ENCODE assay signal across 12 cellular contexts in the genomic region with DNA sequence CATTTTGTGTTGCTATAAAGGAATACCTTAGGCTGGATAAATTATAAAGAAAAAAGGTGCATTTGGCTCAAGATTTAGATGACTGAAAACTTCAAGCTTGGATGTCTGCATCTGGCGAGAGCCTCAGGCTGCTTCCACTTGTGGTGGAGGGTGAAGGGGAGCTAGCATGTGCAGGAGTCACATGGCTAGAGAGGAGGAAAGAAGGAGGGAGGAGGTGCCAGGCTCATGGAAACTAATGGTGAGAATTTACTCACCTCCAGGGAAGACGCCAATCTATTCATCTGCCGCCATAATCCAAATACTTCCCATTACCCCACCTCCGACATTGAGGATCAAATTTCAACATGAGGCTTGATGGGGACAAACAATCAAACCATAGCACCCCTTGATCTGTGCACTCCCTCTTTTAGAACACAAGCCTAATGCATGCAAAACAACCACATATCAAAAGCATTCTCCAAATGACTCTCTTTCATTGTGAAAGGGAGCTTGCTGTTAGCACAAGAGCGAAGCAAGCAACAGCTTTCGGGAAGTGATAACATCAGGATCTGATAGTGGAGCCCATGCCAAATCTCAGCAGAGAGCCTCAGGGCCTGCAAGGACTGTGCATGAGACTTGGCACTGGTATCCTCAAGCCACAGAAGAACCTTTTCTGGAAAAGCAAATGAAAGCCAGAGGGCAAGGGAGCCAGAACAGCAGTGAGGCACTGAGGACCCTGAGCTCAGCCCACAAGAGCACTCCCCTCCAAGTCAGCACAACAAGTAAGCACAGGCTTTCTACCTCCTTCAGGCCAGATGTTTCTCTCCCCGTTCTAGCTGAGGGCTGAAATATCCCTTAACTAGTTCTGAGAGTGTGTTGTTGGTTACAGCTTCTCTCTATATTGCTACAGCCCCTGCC. TPM values are rescaled to one million over a fixed set of nuclear protein-coding genes. Genes with fewer than 3 reads are reported as not detected.
DNase-seq lines count a peak whose midpoint lies in the region; ATAC-seq, FAIRE-seq and TF ChIP-seq lines count a peak whose summit lies in the region.
"Had no signal": no experiment of that assay in that cellular context is flagged by ENCODE, and none has a peak within 500 bp of the region (broad histone marks: within the 10 kb centered on the region; RNA-seq: fewer than 3 reads in every experiment).

No MANE protein-coding gene starts in this region.

- no peaks in the 10 kb centered on the region for H3K9me3 ChIP-seq in endothelial cell of umbilical vein (replicated peaks; ENCODE audit: control insufficient read depth, insufficient read depth, low read length)
- H3K9me3 ChIP-seq: Caco-2 had no signal

- peak; percentile 18 for DNase-seq in NCI-H1092 treated with DMSO at 0.1 percent for 48 hours (lab: John Stamatoyannopoulos, UW)
- DNase-seq in NCI-H1092 (lab: John Stamatoyannopoulos, UW) = no peak
- peak; percentile 85 for DNase-seq in LNCaP clone FGC (ENCODE audit: low read depth)
- DNase-seq in endothelial cell of umbilical vein (ENCODE audit: low read depth, low spot score) = peak; percentile 46
- no peak for DNase-seq in omental fat pad (ENCODE audit: low spot score)
- DNase-seq in SKM-1 treated with dmso at 0.1 percent for 144 hours (lab: John Stamatoyannopoulos, UW; ENCODE audit: unreplicated experiment) = no peak
- DNase-seq: activated B cell treated with CpG ODN at 0.5 μM for 24 hours, NCI-H1694 treated with DMSO at 0.1 percent for 48 hours had no signal

- no peak overlapping the region for H3K4me2 ChIP-seq in endothelial cell of umbilical vein (ENCODE audit: insufficient read depth, low read length)

- no peak for TF ChIP-seq POLR2A in endothelial cell of umbilical vein (IDR thresholded peaks at IDR 0.05; ENCODE audit: low read depth, low read length)

- intact Hi-C loops in endothelial cell of umbilical vein (cut with micrococcal nuclease) = no loop called here

- ATAC-seq in omental fat pad (ENCODE audit: low FRiP score) (peak; percentile 55), HG02852 (IDR thresholded peaks at IDR 0.05; ENCODE audit: unreplicated experiment) (no peak), GM18867 (IDR thresholded peaks at IDR 0.05; ENCODE audit: unreplicated experiment) (no peak)

- CTCF ChIA-PET in endothelial cell of umbilical vein (lab: Charles Lee) = interaction anchor here (1.0 to 1.1 kb wide), 2 partner anchors 20 to 34 kb away, joined by 3 to 7 read pairs; no protein-coding TSS in a partner anchor

- no peaks in the 10 kb centered on the region for H3K9me1 ChIP-seq in endothelial cell of umbilical vein (replicated peaks; ENCODE audit: control insufficient read depth, extremely low read depth, insufficient read depth, low read length)

- no peaks in the 10 kb centered on the region for H4K20me1 ChIP-seq in endothelial cell of umbilical vein (replicated peaks; ENCODE audit: control insufficient read depth, extremely low read depth, insufficient read depth, low read length)

- no peak for TF ChIP-seq CTCF in LNCaP clone FGC (IDR thresholded peaks at IDR 0.05; ENCODE audit: control insufficient read depth, extremely low read depth, insufficient read depth)
- TF ChIP-seq CTCF in endothelial cell of umbilical vein (IDR thresholded peaks at IDR 0.05; ENCODE audit: extremely low read depth in 1 of 2, insufficient read depth in 1 of 2, low read depth in 1 of 2, low read length in 2 of 2) = no peak
- no peak for TF ChIP-seq CTCF in omental fat pad (IDR thresholded peaks at IDR 0.05)

- H3K27me3 ChIP-seq in endothelial cell of umbilical vein (ENCODE audit: control insufficient read depth in 2 of 2, insufficient read depth in 2 of 2, low read length in 2 of 2) = no peaks in the 10 kb centered on the region

- BruUV-seq in endothelial cell of umbilical vein (replicated peaks; lab: Mats Ljungman, UMichigan) = no TSS peak

- H3K36me3 ChIP-seq in endothelial cell of umbilical vein (ENCODE audit: control insufficient read depth in 2 of 2, extremely low read depth in 1 of 2, insufficient read depth in 2 of 2, low read length in 2 of 2) = no peaks in the 10 kb centered on the region

- FAIRE-seq in endothelial cell of umbilical vein (lab: Jason Lieb, UNC) = no peak

- no peaks in the 10 kb centered on the region for H3K4me1 ChIP-seq in endothelial cell of umbilical vein (ENCODE audit: control insufficient read depth, extremely low read depth, insufficient read depth, low read length)
- H3K4me1 ChIP-seq: Caco-2 had no signal

- no peaks in the 10 kb centered on the region for H3K79me2 ChIP-seq in endothelial cell of umbilical vein (ENCODE audit: control insufficient read depth, insufficient read depth, low read length)

- no peak overlapping the region for H2AFZ ChIP-seq in endothelial cell of umbilical vein (ENCODE audit: low read depth, low read length)

- H3K4me3 ChIP-seq in LNCaP clone FGC (ENCODE audit: low read depth, low read length) (no peak overlapping the region), endothelial cell of umbilical vein (replicated peaks in 1 of 3; ENCODE audit: insufficient read depth in 1 of 3, low read depth in 1 of 3, low read length in 3 of 3) (no peak overlapping the region)

- no peak overlapping the region for H3K27ac ChIP-seq in endothelial cell of umbilical vein (ENCODE audit: insufficient read depth, low read depth, low read length)
- H3K27ac ChIP-seq: epithelial cell of prostate had no signal

- POLR2A ChIA-PET in endothelial cell of umbilical vein (lab: Charles Lee) = no interaction called here

- no peak overlapping the region for H3K9ac ChIP-seq in endothelial cell of umbilical vein (replicated peaks; ENCODE audit: extremely low read depth, insufficient read depth, low read length)

- dilution Hi-C loops in endothelial cell of umbilical vein (cut with MboI; ENCODE audit: extremely low pct_ligation_motif_present, low sequenced_read_pairs) = no loop called here

TF ChIP-seq in endothelial cell of umbilical vein, 7 proteins besides CTCF, POLR2A, EP300 and RAD21:
- TF ChIP-seq GATA2 (IDR thresholded peaks at IDR 0.05; ENCODE audit: insufficient read depth, insufficient read length, low read depth, low read length) = no peak
- no peak for TF ChIP-seq EZH2 (IDR thresholded peaks at IDR 0.05; ENCODE audit: borderline replicate concordance, low read depth, low read length, severe bottlenecking)
- no peak for TF ChIP-seq JUN (IDR thresholded peaks at IDR 0.05; ENCODE audit: borderline replicate concordance, insufficient read depth, insufficient read length, low read depth)
- TF ChIP-seq, protein P1, sequence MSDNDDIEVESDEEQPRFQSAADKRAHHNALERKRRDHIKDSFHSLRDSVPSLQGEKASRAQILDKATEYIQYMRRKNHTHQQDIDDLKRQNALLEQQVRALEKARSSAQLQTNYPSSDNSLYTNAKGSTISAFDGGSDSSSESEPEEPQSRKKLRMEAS (IDR thresholded peaks at IDR 0.05; ENCODE audit: insufficient read depth, insufficient read length) = no peak
- no peak for TF ChIP-seq FOS (IDR thresholded peaks at IDR 0.05; ENCODE audit: borderline replicate concordance, insufficient read depth, low read length)
- TF ChIP-seq POLR2AphosphoS5 (IDR thresholded peaks at IDR 0.05; ENCODE audit: insufficient read depth, low read depth, low read length) = no peak
- no peak for TF ChIP-seq MYC (IDR thresholded peaks at IDR 0.05; ENCODE audit: low read depth, low read length)

RNA-seq across cellular contexts. Expression of gene THBS1, which starts 50.2 kb away (rescaled TPM):
- total RNA-seq in endothelial cell of umbilical vein (8,837 and 8,883 TPM in 2 replicates), omental fat pad (1,000 to 10,000 TPM in 3 of 4 donors, 100 to 1,000 TPM in 1; 690 to 4,169 (median 2,356) TPM)
- polyA plus RNA-seq in endothelial cell of umbilical vein = 6,148 and 6,293 TPM in 2 replicates
- polyA plus RNA-seq in endothelial cell of umbilical vein (2011; cell fraction: cytosol; rRNA removed) = 2,202 and 2,655 TPM in 2 replicates
- polyA plus RNA-seq in endothelial cell of umbilical vein (2011; cell fraction: nucleus; rRNA removed) = 17,201 and 26,660 TPM in 2 replicates
- 3,629 and 3,767 TPM in 2 replicates for polyA plus RNA-seq in endothelial cell of umbilical vein (2012)
- polyA minus RNA-seq in endothelial cell of umbilical vein = 17,988 and 18,091 TPM in 2 replicates
- polyA minus RNA-seq in endothelial cell of umbilical vein (2011; cell fraction: cytosol; rRNA and poly(A)+ RNA removed) = 7.8 TPM
- polyA minus RNA-seq in endothelial cell of umbilical vein (2011; cell fraction: nucleus; rRNA and poly(A)+ RNA removed) = 23,649 and 24,248 TPM in 2 replicates

Comparison
In these comparisons a context has a peak if more than half of its experiments do, and no peak if none do; other contexts are left out.
1. DNase-seq: peak in NCI-H1092 treated with DMSO at 0.1 percent for 48 hours (single experiment), LNCaP clone FGC (single experiment) and endothelial cell of umbilical vein (single experiment); none in NCI-H1092 (single experiment), omental fat pad (single experiment) and SKM-1 treated with dmso at 0.1 percent for 144 hours (single experiment).